In the genomic region with DNA sequence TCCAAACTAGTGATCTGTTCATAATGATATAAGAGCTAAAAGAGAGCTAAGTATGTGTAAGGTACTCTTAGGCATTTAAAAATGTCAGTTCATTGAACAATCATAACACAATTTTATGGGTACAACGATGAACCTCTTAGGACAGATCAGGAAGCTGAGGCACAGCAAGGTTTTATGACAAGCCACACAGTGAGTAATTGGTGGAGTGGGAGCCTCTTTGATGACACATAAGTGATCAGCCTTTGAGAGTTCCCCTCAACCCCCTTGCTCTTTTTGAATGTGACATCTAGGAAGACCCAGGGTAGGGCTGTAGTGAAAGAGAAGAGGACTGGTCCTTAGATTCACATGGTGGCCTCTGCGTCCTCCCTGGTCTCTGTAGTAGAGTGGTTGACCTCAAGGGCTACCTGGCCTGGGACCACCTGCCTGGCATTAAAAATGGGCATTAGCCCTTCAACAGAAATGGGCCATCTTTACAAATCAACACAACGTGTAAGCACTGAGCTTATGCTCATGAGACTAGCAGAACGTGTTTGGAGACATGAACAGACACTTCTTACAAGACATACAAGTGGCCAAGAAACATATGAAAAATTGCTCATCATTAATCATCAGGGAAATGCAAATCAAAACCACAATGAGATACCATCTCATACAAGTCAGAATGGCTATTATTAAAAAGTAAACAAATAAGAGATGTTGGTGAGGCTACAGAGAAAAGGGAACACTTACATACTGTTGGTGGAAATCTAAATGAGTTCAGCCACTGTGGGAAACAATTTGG, we compare ENCODE assay signal across 16 cellular contexts.
A peak's percentile ranks its signal among the peaks of the same experiment; 100 is the strongest.
DNase-seq lines count a peak whose midpoint lies in the region; ATAC-seq and TF ChIP-seq lines count a peak whose summit lies in the region.
"Had no signal": no experiment of that assay in that cellular context is flagged by ENCODE, and none has a peak within 500 bp of the region (broad histone marks: within the 10 kb centered on the region; RNA-seq: fewer than 3 reads in every experiment).

No MANE protein-coding gene starts in this region.

- H3K4me1 Mint-ChIP-seq in activated T-cell treated with anti-CD3 and anti-CD28 coated beads, Interleukin-2, amount 50 U/mL, for 4 hours (ENCODE audit: low read depth): peaks cover 8% of the 10 kb centered on the region
- H3K4me1 Mint-ChIP-seq in stimulated activated effector memory CD8-positive, alpha-beta T cell treated with anti-CD3 and anti-CD28 coated beads, Interleukin-12 subunit alpha, Interleukin-12 subunit beta, amount 100 ng/mL, for 72 hours: peaks cover 22% of the 10 kb centered on the region
- H3K4me1 Mint-ChIP-seq: T-cell had no signal

- no peaks in the 10 kb centered on the region for H3K9me2 ChIP-seq in Loucy (replicated peaks; ENCODE audit: low read depth, low read length)

- no peak for TF ChIP-seq CTCF in Loucy (conservative IDR thresholded peaks at IDR 0.05; ENCODE audit: low read length)

- H3K9ac ChIP-seq in Loucy (ENCODE audit: low read depth, low read length, poor library complexity, severe bottlenecking): peak overlapping the region; percentile 46

- peaks cover 4% of the 10 kb centered on the region for H3K27me3 Mint-ChIP-seq in activated T-cell treated with anti-CD3 and anti-CD28 coated beads, Interleukin-2, amount 50 U/mL, for 4 hours (ENCODE audit: low read depth)

- H2AFZ ChIP-seq in Loucy (ENCODE audit: low read length): no peak overlapping the region
- H2AFZ ChIP-seq: PC-9 had no signal

- peak; percentile 76 to 88 for ATAC-seq in activated T-cell treated with anti-CD3 and anti-CD28 coated beads, Interleukin-2, amount 50 U/mL, for 4 hours
- ATAC-seq in stimulated activated effector memory CD8-positive, alpha-beta T cell treated with anti-CD3 and anti-CD28 coated beads, Interleukin-12 subunit alpha, Interleukin-12 subunit beta, amount 100 ng/mL, for 72 hours: peak; percentile 95
- ATAC-seq in GM18861 (IDR thresholded peaks at IDR 0.05; ENCODE audit: unreplicated experiment): no peak
- ATAC-seq: T-cell had no signal

- H3K9me3 ChIP-seq in Loucy (ENCODE audit: insufficient read depth, low read depth, low read length): no peaks in the 10 kb centered on the region

- H3K4me3 Mint-ChIP-seq in activated T-cell treated with anti-CD3 and anti-CD28 coated beads, Interleukin-2, amount 50 U/mL, for 4 hours: no peak overlapping the region
- H3K4me3 Mint-ChIP-seq in stimulated activated effector memory CD8-positive, alpha-beta T cell treated with anti-CD3 and anti-CD28 coated beads, Interleukin-12 subunit alpha, Interleukin-12 subunit beta, amount 100 ng/mL, for 72 hours: peak overlapping the region; percentile 22
- H3K4me3 Mint-ChIP-seq: T-cell had no signal

- H3K4me3 ChIP-seq in Loucy (ENCODE audit: low read length, poor library complexity, severe bottlenecking): peak overlapping the region; percentile 58
- H3K4me3 ChIP-seq: PC-9 had no signal

- no peaks in the 10 kb centered on the region for H3F3A ChIP-seq in Loucy (ENCODE audit: low read depth)

- no peaks in the 10 kb centered on the region for H3K36me3 ChIP-seq in Loucy (ENCODE audit: insufficient read depth, low read length)

- H3K27ac Mint-ChIP-seq in stimulated activated effector memory CD8-positive, alpha-beta T cell treated with anti-CD3 and anti-CD28 coated beads, Interleukin-12 subunit alpha, Interleukin-12 subunit beta, amount 100 ng/mL, for 72 hours: peak overlapping the region; percentile 68
- H3K27ac Mint-ChIP-seq: T-cell had no signal

- H3K36me3 Mint-ChIP-seq in activated T-cell treated with anti-CD3 and anti-CD28 coated beads, Interleukin-2, amount 50 U/mL, for 4 hours (ENCODE audit: insufficient read depth): no peaks in the 10 kb centered on the region
- H3K36me3 Mint-ChIP-seq in stimulated activated effector memory CD8-positive, alpha-beta T cell treated with anti-CD3 and anti-CD28 coated beads, Interleukin-12 subunit alpha, Interleukin-12 subunit beta, amount 100 ng/mL, for 72 hours: no peaks in the 10 kb centered on the region
- H3K36me3 Mint-ChIP-seq: T-cell had no signal

- H3K79me2 ChIP-seq in Loucy (ENCODE audit: insufficient read depth, low read length): no peaks in the 10 kb centered on the region

- H3K4me1 ChIP-seq in Loucy (ENCODE audit: insufficient read depth, low read length, poor library complexity, severe bottlenecking): peaks cover 23% of the 10 kb centered on the region

- no peaks in the 10 kb centered on the region for H4K20me1 ChIP-seq in Loucy (ENCODE audit: insufficient read depth, low read length, poor library complexity, severe bottlenecking)

- peak overlapping the region; percentile 72 for H3K4me2 ChIP-seq in Loucy (ENCODE audit: low read depth, low read length, poor library complexity, severe bottlenecking)
- H3K4me2 ChIP-seq: PC-9 had no signal

- H3K27me3 ChIP-seq in Loucy (ENCODE audit: insufficient read depth, low read length, poor library complexity, severe bottlenecking): no peaks in the 10 kb centered on the region

- H3K9me3 Mint-ChIP-seq in activated T-cell treated with anti-CD3 and anti-CD28 coated beads, Interleukin-2, amount 50 U/mL, for 4 hours: no peaks in the 10 kb centered on the region
- H3K9me3 Mint-ChIP-seq in stimulated activated effector memory CD8-positive, alpha-beta T cell treated with anti-CD3 and anti-CD28 coated beads, Interleukin-12 subunit alpha, Interleukin-12 subunit beta, amount 100 ng/mL, for 72 hours: peaks cover 3% of the 10 kb centered on the region

- no peak for DNase-seq in activated T-cell treated with anti-CD3 and anti-CD28 coated beads, Interleukin-2, amount 50 U/mL, for 4 hours
- DNase-seq in activated T-cell treated with anti-CD3 and anti-CD28 coated beads for 4 hours: no peak
- peak; percentile 6 for DNase-seq in brain pericyte (ENCODE audit: low read depth, low spot score)
- DNase-seq in stimulated activated effector memory CD8-positive, alpha-beta T cell treated with anti-CD3 and anti-CD28 coated beads, Interleukin-12 subunit alpha, Interleukin-12 subunit beta, amount 100 ng/mL, for 72 hours (ENCODE audit: low spot score in 2 of 2): peak in 1 of 2 donors; percentile 62
- no peak for DNase-seq in dedifferentiated amniotic fluid mesenchymal stem cell (ENCODE audit: extremely low spot score)
- DNase-seq in inferior parietal cortex (ENCODE audit: extremely low spot score): no peak
- DNase-seq: cortex of kidney; DMS53; GOT3; mesendoderm; NCI-H2227 treated with DMSO at 0.1 percent for 48 hours; stimulated activated CD4-positive, alpha-beta T cell treated with anti-CD3 and anti-CD28 coated beads, Interleukin-12 subunit alpha, Interleukin-12 subunit beta, amount 100 ng/mL, for 4 hours; T-cell had no signal
